ENCODE assay signal across 8 cellular contexts in genomic region chr19:23075031-23075733, GRCh38. TPM values are rescaled to one million over a fixed set of nuclear protein-coding genes. Genes with fewer than 3 reads are reported as not detected.
A peak's percentile ranks its signal among the peaks of the same experiment; 100 is the strongest.
DNase-seq lines count a peak whose midpoint lies in the region; ATAC-seq and TF ChIP-seq lines count a peak whose summit lies in the region.

No MANE protein-coding gene starts in this region.

- H3K27ac Mint-ChIP-seq in chondrocyte (ENCODE audit: unreplicated experiment): peak overlapping the region; percentile 71
- no peak overlapping the region for H3K27ac Mint-ChIP-seq in stimulated activated memory B cell treated with anti-CD40 and anti-IgM and Interleukin-4, amounts not matched to agents 10 μg/mL and 1 μg/mL and 100 μg/mL, for 72 hours

- ATAC-seq in HG02623 (IDR thresholded peaks at IDR 0.05; ENCODE audit: unreplicated experiment) (peak; percentile 58), GM19455 (IDR thresholded peaks at IDR 0.05; ENCODE audit: unreplicated experiment) (no peak)
- ATAC-seq in stimulated activated memory B cell treated with anti-CD40 and anti-IgM and Interleukin-4, amounts not matched to agents 10 μg/mL and 1 μg/mL and 100 μg/mL, for 72 hours: peak; percentile 42

- H3K4me3 Mint-ChIP-seq in chondrocyte (ENCODE audit: unreplicated experiment): peak overlapping the region; percentile 93
- peak overlapping the region; percentile 70 for H3K4me3 Mint-ChIP-seq in stimulated activated memory B cell treated with anti-CD40 and anti-IgM and Interleukin-4, amounts not matched to agents 10 μg/mL and 1 μg/mL and 100 μg/mL, for 72 hours

- TF ChIP-seq CTCF in chondrocyte (IDR thresholded peaks at IDR 0.05): peak; percentile 50

- H3K27me3 Mint-ChIP-seq in chondrocyte (ENCODE audit: low read depth): no peaks in the 10 kb centered on the region
- peaks cover 30% of the 10 kb centered on the region for H3K27me3 Mint-ChIP-seq in stimulated activated memory B cell treated with anti-CD40 and anti-IgM and Interleukin-4, amounts not matched to agents 10 μg/mL and 1 μg/mL and 100 μg/mL, for 72 hours

- peaks cover 7% of the 10 kb centered on the region for H3K4me1 Mint-ChIP-seq in chondrocyte (ENCODE audit: low read depth)
- H3K4me1 Mint-ChIP-seq in stimulated activated memory B cell treated with anti-CD40 and anti-IgM and Interleukin-4, amounts not matched to agents 10 μg/mL and 1 μg/mL and 100 μg/mL, for 72 hours: peaks cover 5% of the 10 kb centered on the region

- H3K36me3 Mint-ChIP-seq in chondrocyte (ENCODE audit: low read depth): no peaks in the 10 kb centered on the region
- no peaks in the 10 kb centered on the region for H3K36me3 Mint-ChIP-seq in stimulated activated memory B cell treated with anti-CD40 and anti-IgM and Interleukin-4, amounts not matched to agents 10 μg/mL and 1 μg/mL and 100 μg/mL, for 72 hours

- peak; percentile 90 for DNase-seq in D341Med (ENCODE audit: low spot score)
- DNase-seq in NCI-H748 treated with DMSO at 0.1 percent for 48 hours (lab: John Stamatoyannopoulos, UW): peak; percentile 77
- DNase-seq in chondrocyte (ENCODE audit: low spot score): peak; percentile 92
- peak; percentile 66 for DNase-seq in kidney tubule cell (ENCODE audit: low spot score)
- DNase-seq in NCI-H226: no peak

- H3K9me3 Mint-ChIP-seq in chondrocyte (ENCODE audit: low read depth): peaks cover 1% of the 10 kb centered on the region
- H3K9me3 Mint-ChIP-seq in stimulated activated memory B cell treated with anti-CD40 and anti-IgM and Interleukin-4, amounts not matched to agents 10 μg/mL and 1 μg/mL and 100 μg/mL, for 72 hours: peaks cover 15% of the 10 kb centered on the region

RNA-seq across cellular contexts. Expression of gene ZNF730, which starts 41.6 kb away (rescaled TPM):
- 0.57 to 4.1 TPM (median 2.6 TPM) in 3 replicates for total RNA-seq in chondrocyte
